4 cellular contexts compared by ENCODE assay signal in genomic region chr15:35085176-35085919, GRCh38. TPM values are rescaled to one million over a fixed set of nuclear protein-coding genes. Genes with fewer than 3 reads are reported as not detected.
"Had no signal": no experiment of that assay in that cellular context is flagged by ENCODE, and none has a peak within 500 bp of the region (broad histone marks: within the 10 kb centered on the region; RNA-seq: fewer than 3 reads in every experiment).

Gene NANOGP8 (minus strand): TSS chr15:35085295. CDS start chr15:35085110, 185 bp downstream.

RNA-seq across cellular contexts. Expression of gene NANOGP8, which starts in this region (rescaled TPM):
- total RNA-seq: M059J, PC-3, SJCRH30, SK-MEL-5 had no signal
